In the genomic region with DNA sequence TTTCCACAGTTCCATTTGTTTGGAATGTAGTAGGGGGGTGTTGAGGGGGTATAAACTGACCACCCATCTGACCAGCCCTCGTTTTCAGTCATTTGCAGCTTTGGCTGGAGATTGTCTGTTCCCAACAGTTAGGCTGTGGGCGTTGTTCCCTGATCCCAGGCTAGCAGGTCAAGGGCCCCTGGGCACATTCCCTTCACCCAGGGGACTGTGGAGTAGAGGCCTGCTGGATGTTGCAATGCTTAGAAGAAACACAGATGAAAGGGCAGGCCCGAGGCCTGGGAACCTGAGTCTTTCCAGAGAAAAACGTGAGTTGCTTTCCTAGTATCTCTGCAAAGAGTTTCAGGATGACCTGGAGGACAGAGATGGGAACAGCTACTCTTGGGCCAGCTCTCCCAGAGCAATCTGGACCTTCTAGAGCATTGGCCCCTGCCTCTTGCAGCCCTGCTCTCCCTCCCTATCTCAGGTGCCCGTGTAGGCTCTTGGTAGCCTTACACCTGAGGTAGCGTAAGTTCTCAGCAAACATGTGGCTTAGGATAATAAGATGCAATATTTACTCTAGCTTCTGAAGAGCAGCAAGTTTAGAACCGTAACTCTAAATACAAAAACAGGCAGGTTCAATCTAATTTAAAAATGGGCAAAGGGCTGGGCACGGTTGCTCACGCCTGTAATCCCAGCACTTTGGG, we compare ENCODE assay signal across 1 cellular context.
A peak's percentile ranks its signal among the peaks of the same experiment; 100 is the strongest.
TF ChIP-seq lines count a peak whose summit lies in the region.

No MANE protein-coding gene starts in this region.

TF ChIP-seq in HepG2, 621 proteins besides CTCF, POLR2A, EP300 and RAD21 (continued from another document and continues in another):
- TF ChIP-seq, protein P1, sequence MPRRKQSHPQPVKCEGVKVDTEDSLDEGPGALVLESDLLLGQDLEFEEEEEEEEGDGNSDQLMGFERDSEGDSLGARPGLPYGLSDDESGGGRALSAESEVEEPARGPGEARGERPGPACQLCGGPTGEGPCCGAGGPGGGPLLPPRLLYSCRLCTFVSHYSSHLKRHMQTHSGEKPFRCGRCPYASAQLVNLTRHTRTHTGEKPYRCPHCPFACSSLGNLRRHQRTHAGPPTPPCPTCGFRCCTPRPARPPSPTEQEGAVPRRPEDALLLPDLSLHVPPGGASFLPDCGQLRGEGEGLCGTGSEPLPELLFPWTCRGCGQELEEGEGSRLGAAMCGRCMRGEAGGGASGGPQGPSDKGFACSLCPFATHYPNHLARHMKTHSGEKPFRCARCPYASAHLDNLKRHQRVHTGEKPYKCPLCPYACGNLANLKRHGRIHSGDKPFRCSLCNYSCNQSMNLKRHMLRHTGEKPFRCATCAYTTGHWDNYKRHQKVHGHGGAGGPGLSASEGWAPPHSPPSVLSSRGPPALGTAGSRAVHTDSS (CRISPR knock-in tag; conservative IDR thresholded peaks at IDR 0.05): no peak
- peak; percentile 41 for TF ChIP-seq PATZ1 (CRISPR knock-in tag; IDR thresholded peaks at IDR 0.05)
- no peak for TF ChIP-seq EED (CRISPR knock-in tag; IDR thresholded peaks at IDR 0.05)
- no peak for TF ChIP-seq SMAD1 (CRISPR knock-in tag; IDR thresholded peaks at IDR 0.05; ENCODE audit: borderline replicate concordance, low read depth)
- no peak for TF ChIP-seq SOX13 (IDR thresholded peaks at IDR 0.05)
- TF ChIP-seq SOX13 (CRISPR knock-in tag; conservative IDR thresholded peaks at IDR 0.05 in 1 of 2, IDR thresholded peaks at IDR 0.05 in 1 of 2): peak in 1 of 2 experiments; percentile 33; a peak in 1 of 4 replicates
- TF ChIP-seq MTA1 (CRISPR knock-in tag; IDR thresholded peaks at IDR 0.05; ENCODE audit: borderline replicate concordance): no peak
- no peak for TF ChIP-seq JDP2 (CRISPR knock-in tag; IDR thresholded peaks at IDR 0.05; ENCODE audit: borderline replicate concordance)
- TF ChIP-seq CHCHD3 (CRISPR knock-in tag; IDR thresholded peaks at IDR 0.05): no peak
- TF ChIP-seq, protein P2, sequence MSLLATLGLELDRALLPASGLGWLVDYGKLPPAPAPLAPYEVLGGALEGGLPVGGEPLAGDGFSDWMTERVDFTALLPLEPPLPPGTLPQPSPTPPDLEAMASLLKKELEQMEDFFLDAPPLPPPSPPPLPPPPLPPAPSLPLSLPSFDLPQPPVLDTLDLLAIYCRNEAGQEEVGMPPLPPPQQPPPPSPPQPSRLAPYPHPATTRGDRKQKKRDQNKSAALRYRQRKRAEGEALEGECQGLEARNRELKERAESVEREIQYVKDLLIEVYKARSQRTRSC (CRISPR knock-in tag; IDR thresholded peaks at IDR 0.05; ENCODE audit: low read depth): no peak
- no peak for TF ChIP-seq SRSF1 (optimal IDR thresholded peaks at IDR 0.05; ENCODE audit: low read depth, low read length)
- no peak for TF ChIP-seq PRDM10 (CRISPR knock-in tag; IDR thresholded peaks at IDR 0.05; ENCODE audit: low read depth)
- no peak for TF ChIP-seq ARNTL (CRISPR knock-in tag; IDR thresholded peaks at IDR 0.05)
- no peak for TF ChIP-seq ZNF251 (CRISPR knock-in tag; IDR thresholded peaks at IDR 0.05)
- TF ChIP-seq HMGA1 (CRISPR knock-in tag; conservative IDR thresholded peaks at IDR 0.05): no peak
- TF ChIP-seq KIAA2018 (CRISPR knock-in tag; IDR thresholded peaks at IDR 0.05; ENCODE audit: borderline replicate concordance): no peak
- no peak for TF ChIP-seq NR1H2 (CRISPR knock-in tag; IDR thresholded peaks at IDR 0.05; ENCODE audit: borderline replicate concordance, low read depth)
- peak; percentile 49; the same call in 1 of the 2 replicates for TF ChIP-seq GATAD2A (CRISPR knock-in tag; IDR thresholded peaks at IDR 0.05)
- no peak for TF ChIP-seq TRIM24 (CRISPR knock-in tag; IDR thresholded peaks at IDR 0.05)
- TF ChIP-seq, protein P3, sequence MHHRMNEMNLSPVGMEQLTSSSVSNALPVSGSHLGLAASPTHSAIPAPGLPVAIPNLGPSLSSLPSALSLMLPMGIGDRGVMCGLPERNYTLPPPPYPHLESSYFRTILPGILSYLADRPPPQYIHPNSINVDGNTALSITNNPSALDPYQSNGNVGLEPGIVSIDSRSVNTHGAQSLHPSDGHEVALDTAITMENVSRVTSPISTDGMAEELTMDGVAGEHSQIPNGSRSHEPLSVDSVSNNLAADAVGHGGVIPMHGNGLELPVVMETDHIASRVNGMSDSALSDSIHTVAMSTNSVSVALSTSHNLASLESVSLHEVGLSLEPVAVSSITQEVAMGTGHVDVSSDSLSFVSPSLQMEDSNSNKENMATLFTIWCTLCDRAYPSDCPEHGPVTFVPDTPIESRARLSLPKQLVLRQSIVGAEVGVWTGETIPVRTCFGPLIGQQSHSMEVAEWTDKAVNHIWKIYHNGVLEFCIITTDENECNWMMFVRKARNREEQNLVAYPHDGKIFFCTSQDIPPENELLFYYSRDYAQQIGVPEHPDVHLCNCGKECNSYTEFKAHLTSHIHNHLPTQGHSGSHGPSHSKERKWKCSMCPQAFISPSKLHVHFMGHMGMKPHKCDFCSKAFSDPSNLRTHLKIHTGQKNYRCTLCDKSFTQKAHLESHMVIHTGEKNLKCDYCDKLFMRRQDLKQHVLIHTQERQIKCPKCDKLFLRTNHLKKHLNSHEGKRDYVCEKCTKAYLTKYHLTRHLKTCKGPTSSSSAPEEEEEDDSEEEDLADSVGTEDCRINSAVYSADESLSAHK (CRISPR knock-in tag; IDR thresholded peaks at IDR 0.05; ENCODE audit: borderline replicate concordance): no peak
- no peak for TF ChIP-seq ISX (CRISPR knock-in tag; conservative IDR thresholded peaks at IDR 0.05)
- TF ChIP-seq MBNL3 (CRISPR knock-in tag; conservative IDR thresholded peaks at IDR 0.05): no peak
- TF ChIP-seq CREM (IDR thresholded peaks at IDR 0.05): no peak
- TF ChIP-seq CREM (CRISPR knock-in tag; IDR thresholded peaks at IDR 0.05): no peak
- no peak for TF ChIP-seq ZBTB42 (CRISPR knock-in tag; IDR thresholded peaks at IDR 0.05)
- TF ChIP-seq POLR2AphosphoS5 (IDR thresholded peaks at IDR 0.05; ENCODE audit: low read depth, low read length): no peak
- TF ChIP-seq ZNF350 (CRISPR knock-in tag; IDR thresholded peaks at IDR 0.05; ENCODE audit: borderline replicate concordance, low read depth): peak; percentile 52; the same call in 1 of the 2 replicates
- 0 out of 2 replicates have a peak, but pooled peaks have one; percentile 20 for TF ChIP-seq NR2F2 (IDR thresholded peaks at IDR 0.05; ENCODE audit: borderline replicate concordance, low read depth)
- no peak for TF ChIP-seq ZNF724P (CRISPR knock-in tag; IDR thresholded peaks at IDR 0.05; ENCODE audit: borderline replicate concordance)
- TF ChIP-seq NR3C1 (CRISPR knock-in tag; IDR thresholded peaks at IDR 0.05): no peak
- TF ChIP-seq GTF3A (CRISPR knock-in tag; conservative IDR thresholded peaks at IDR 0.05): no peak
- no peak for TF ChIP-seq ZNF644 (CRISPR knock-in tag; IDR thresholded peaks at IDR 0.05; ENCODE audit: low read depth)
- TF ChIP-seq, protein P4, sequence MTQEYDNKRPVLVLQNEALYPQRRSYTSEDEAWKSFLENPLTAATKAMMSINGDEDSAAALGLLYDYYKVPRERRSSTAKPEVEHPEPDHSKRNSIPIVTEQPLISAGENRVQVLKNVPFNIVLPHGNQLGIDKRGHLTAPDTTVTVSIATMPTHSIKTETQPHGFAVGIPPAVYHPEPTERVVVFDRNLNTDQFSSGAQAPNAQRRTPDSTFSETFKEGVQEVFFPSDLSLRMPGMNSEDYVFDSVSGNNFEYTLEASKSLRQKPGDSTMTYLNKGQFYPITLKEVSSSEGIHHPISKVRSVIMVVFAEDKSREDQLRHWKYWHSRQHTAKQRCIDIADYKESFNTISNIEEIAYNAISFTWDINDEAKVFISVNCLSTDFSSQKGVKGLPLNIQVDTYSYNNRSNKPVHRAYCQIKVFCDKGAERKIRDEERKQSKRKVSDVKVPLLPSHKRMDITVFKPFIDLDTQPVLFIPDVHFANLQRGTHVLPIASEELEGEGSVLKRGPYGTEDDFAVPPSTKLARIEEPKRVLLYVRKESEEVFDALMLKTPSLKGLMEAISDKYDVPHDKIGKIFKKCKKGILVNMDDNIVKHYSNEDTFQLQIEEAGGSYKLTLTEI (CRISPR knock-in tag; conservative IDR thresholded peaks at IDR 0.05): no peak
- no peak for TF ChIP-seq SYNCRIP (IDR thresholded peaks at IDR 0.05; ENCODE audit: insufficient read depth, low read depth, low read length)
- TF ChIP-seq TARDBP (CRISPR knock-in tag; IDR thresholded peaks at IDR 0.05): peak; percentile 43; the same call in 1 of the 2 replicates
- TF ChIP-seq REL (CRISPR knock-in tag; conservative IDR thresholded peaks at IDR 0.05): no peak
